ENCODE assay signal across 8 cellular contexts in genomic region chr2:168244318-168244717, GRCh38. TPM values are rescaled to one million over a fixed set of nuclear protein-coding genes. Genes with fewer than 3 reads are reported as not detected.
A peak's percentile ranks its signal among the peaks of the same experiment; 100 is the strongest.
DNase-seq lines count a peak whose midpoint lies in the region; ATAC-seq and TF ChIP-seq lines count a peak whose summit lies in the region.

No MANE protein-coding gene starts in this region.

- TF ChIP-seq CTCF in A673 (conservative IDR thresholded peaks at IDR 0.05; ENCODE audit: low read depth, low read length), result no peak
- TF ChIP-seq CTCF in uterus (IDR thresholded peaks at IDR 0.05), result no peak

- no TSS peak for BruUV-seq in A673 (replicated peaks; lab: Mats Ljungman, UMichigan)

- POLR2A ChIA-PET in A673 (lab: Charles Lee; ENCODE audit: low non-redundant PET), result no interaction called here

- intact Hi-C loops in A673 (cut with micrococcal nuclease; ENCODE audit: unreplicated experiment) (no loop called here), uterus (cut with DNase I; ENCODE audit: low total_unique reads) (no loop called here)

- H3K27ac ChIP-seq in A673 (ENCODE audit: low read depth, low read length, poor library complexity, severe bottlenecking), result no peak overlapping the region
- no peak overlapping the region for H3K27ac ChIP-seq in uterus

- H3K4me3 ChIP-seq in A673 (ENCODE audit: low read depth, low read length, poor library complexity, severe bottlenecking) (no peak overlapping the region), uterus (no peak overlapping the region)

- ATAC-seq in activated CD4-positive, CD25-positive, alpha-beta regulatory T cell treated with anti-CD3 and anti-CD28 coated beads, Interleukin-2, amount 50 U/mL, for 24 hours, result peak; percentile 42 to 61
- ATAC-seq in esophagus mucosa (peak; percentile 88), HG02623 (IDR thresholded peaks at IDR 0.05; ENCODE audit: unreplicated experiment) (no peak), GM21786 (IDR thresholded peaks at IDR 0.05; ENCODE audit: unreplicated experiment) (no peak)

- H3K9me3 ChIP-seq in A673 (ENCODE audit: low read depth, low read length, poor library complexity, severe bottlenecking) (no peaks in the 10 kb centered on the region), uterus (no peaks in the 10 kb centered on the region)

- H3K4me1 ChIP-seq in A673 (ENCODE audit: insufficient read depth, low read length, poor library complexity, severe bottlenecking) (peaks cover 12% of the 10 kb centered on the region), uterus (no peaks in the 10 kb centered on the region)

- H3K27me3 ChIP-seq in A673 (replicated peaks; ENCODE audit: insufficient read depth, low read depth, low read length, poor library complexity), result no peaks in the 10 kb centered on the region
- no peaks in the 10 kb centered on the region for H3K27me3 ChIP-seq in uterus

- DNase-seq in A673 (ENCODE audit: low spot score) (peak; percentile 24), NCI-H128 (lab: John Stamatoyannopoulos, UW; ENCODE audit: unreplicated experiment) (peak; percentile 47), uterus (no peak)
- peak; percentile 4 to 27 for DNase-seq in stimulated activated CD8-positive, alpha-beta memory T cell treated with anti-CD3 and anti-CD28 coated beads, Interleukin-2, amount 100 ng/mL, for 48 hours (ENCODE audit: low read depth in 2 of 2)

- CTCF ChIA-PET in A673 (lab: Charles Lee), result no interaction called here

- H3K36me3 ChIP-seq in A673 (ENCODE audit: insufficient read depth, low read length, poor library complexity, severe bottlenecking), result no peaks in the 10 kb centered on the region
- H3K36me3 ChIP-seq in uterus, result no peaks in the 10 kb centered on the region

- no peak for TF ChIP-seq POLR2A in uterus (IDR thresholded peaks at IDR 0.05)

RNA-seq across cellular contexts. Expression of gene STK39, which starts 3.1 kb away (rescaled TPM):
- total RNA-seq in A673 (2021) (15.9 and 19.3 TPM in 2 replicates), esophagus mucosa (29.6 TPM), uterus (10 to 100 TPM in 2 of 4 donors, 1 to 10 TPM in 2; 5.0 to 23.6 (median 9.8) TPM)

Comparison
In these comparisons a context has a peak if more than half of its experiments do, and no peak if none do; other contexts are left out.
1. DNase-seq: peak in A673 (single experiment), NCI-H128 (single experiment) and stimulated activated CD8-positive, alpha-beta memory T cell treated with anti-CD3 and anti-CD28 coated beads, Interleukin-2, amount 100 ng/mL, for 48 hours (2 of 2); none in uterus (0 of 2).
2. ATAC-seq: peak in activated CD4-positive, CD25-positive, alpha-beta regulatory T cell treated with anti-CD3 and anti-CD28 coated beads, Interleukin-2, amount 50 U/mL, for 24 hours (2 of 2) and esophagus mucosa (single experiment); none in HG02623 (single experiment) and GM21786 (single experiment).